In the genomic region with DNA sequence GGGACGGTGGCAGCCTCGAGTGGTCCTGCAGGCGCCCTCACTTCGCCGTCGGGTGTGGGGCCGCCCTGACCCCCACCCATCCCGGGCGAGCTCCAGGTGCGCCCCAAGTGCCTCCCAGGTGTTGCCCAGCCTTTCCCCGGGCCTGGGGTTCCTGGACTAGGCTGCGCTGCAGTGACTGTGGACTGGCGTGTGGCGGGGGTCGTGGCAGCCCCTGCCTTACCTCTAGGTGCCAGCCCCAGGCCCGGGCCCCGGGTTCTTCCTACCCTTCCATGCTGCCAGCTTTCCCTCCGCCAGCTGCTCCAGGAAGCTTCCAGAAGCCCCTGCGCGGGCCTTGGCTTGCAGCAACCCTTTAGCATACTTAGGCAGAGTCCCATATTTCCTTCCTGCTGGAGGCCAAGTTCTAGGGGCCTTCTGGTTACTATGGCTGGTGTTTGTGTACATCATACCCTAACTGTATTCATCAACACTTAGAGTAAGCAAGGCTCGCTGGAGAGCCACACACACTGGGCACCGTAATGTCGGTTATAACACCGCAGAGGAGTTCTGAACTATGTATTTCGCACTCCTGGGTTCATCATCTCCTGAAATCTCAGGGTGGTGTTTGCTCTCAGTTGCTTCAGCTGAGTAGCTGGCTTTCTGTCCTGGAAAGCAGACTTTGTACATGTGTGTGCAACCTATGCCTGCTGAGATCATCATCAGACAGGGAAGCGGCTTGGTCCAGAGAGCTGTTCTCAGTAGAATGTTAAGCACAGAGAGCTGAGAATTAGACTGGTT, we compare ENCODE assay signal across 8 cellular contexts. TPM values are rescaled to one million over a fixed set of nuclear protein-coding genes. Genes with fewer than 3 reads are reported as not detected.
DNase-seq lines count a peak whose midpoint lies in the region; ATAC-seq and TF ChIP-seq lines count a peak whose summit lies in the region.

No MANE protein-coding gene starts in this region.

- no peaks in the 10 kb centered on the region for H3K27me3 Mint-ChIP-seq in activated T-helper 2 cell treated with anti-CD3 and anti-CD28 coated beads, Interferon-gamma antibody, Interleukin-2, Interleukin-4, amounts not matched to agents 10 μg/mL and 5 μg/mL and 100 μg/mL, durations not matched to agents 14 hours and 24 hours and 36 hours (ENCODE audit: low read depth)

- H3K4me3 Mint-ChIP-seq in activated T-helper 2 cell treated with anti-CD3 and anti-CD28 coated beads, Interferon-gamma antibody, Interleukin-2, Interleukin-4, amounts not matched to agents 10 μg/mL and 5 μg/mL and 100 μg/mL, durations not matched to agents 14 hours and 24 hours and 36 hours (ENCODE audit: low read depth) = peak overlapping the region; percentile 78

- peak overlapping the region; percentile 76 for H3K4me3 ChIP-seq in retinal pigment epithelial cell (ENCODE audit: low read length)

- H3K4me1 Mint-ChIP-seq in activated T-helper 2 cell treated with anti-CD3 and anti-CD28 coated beads, Interferon-gamma antibody, Interleukin-2, Interleukin-4, amounts not matched to agents 10 μg/mL and 5 μg/mL and 100 μg/mL, durations not matched to agents 14 hours and 24 hours and 36 hours (ENCODE audit: low read depth) = peaks cover 11% of the 10 kb centered on the region

- intact Hi-C loops in activated T-helper 2 cell treated with anti-CD3 and anti-CD28 coated beads, Interferon-gamma antibody, Interleukin-2, Interleukin-4, amounts not matched to agents 10 μg/mL and 5 μg/mL and 100 μg/mL, durations not matched to agents 14 hours and 24 hours and 36 hours (cut with micrococcal nuclease) = loop anchor here (2.0 to 10.0 kb wide), 2 partner anchors 433 to 643 kb away; a partner anchor contains a TSS
- intact Hi-C loops in left ventricle myocardium superior (cut with micrococcal nuclease) = no loop called here

- DNase-seq in DMS 273 (lab: John Stamatoyannopoulos, UW; ENCODE audit: unreplicated experiment) (peak; percentile 22), DMS 273 treated with DMSO at 0.1 percent for 48 hours (lab: John Stamatoyannopoulos, UW) (no peak), left ventricle myocardium superior (peak; percentile 63), retinal pigment epithelial cell (ENCODE audit: low read depth) (no peak), NCI-H1694 (lab: John Stamatoyannopoulos, UW) (no peak), dedifferentiated amniotic fluid mesenchymal stem cell (ENCODE audit: extremely low spot score) (no peak)
- no peak for DNase-seq in activated T-helper 2 cell treated with anti-CD3 and anti-CD28 coated beads, Interferon-gamma antibody, Interleukin-2, Interleukin-4, amounts not matched to agents 10 μg/mL and 5 μg/mL and 100 μg/mL, durations not matched to agents 14 hours and 24 hours and 36 hours (ENCODE audit: low spot score)

- H3K9me3 Mint-ChIP-seq in activated T-helper 2 cell treated with anti-CD3 and anti-CD28 coated beads, Interferon-gamma antibody, Interleukin-2, Interleukin-4, amounts not matched to agents 10 μg/mL and 5 μg/mL and 100 μg/mL, durations not matched to agents 14 hours and 24 hours and 36 hours = no peaks in the 10 kb centered on the region

- TF ChIP-seq CTCF in retinal pigment epithelial cell (conservative IDR thresholded peaks at IDR 0.05; ENCODE audit: low read depth, low read length) = no peak

- H3K27ac Mint-ChIP-seq in activated T-helper 2 cell treated with anti-CD3 and anti-CD28 coated beads, Interferon-gamma antibody, Interleukin-2, Interleukin-4, amounts not matched to agents 10 μg/mL and 5 μg/mL and 100 μg/mL, durations not matched to agents 14 hours and 24 hours and 36 hours = peak overlapping the region; percentile 49

- peaks cover 14% of the 10 kb centered on the region for H3K36me3 Mint-ChIP-seq in activated T-helper 2 cell treated with anti-CD3 and anti-CD28 coated beads, Interferon-gamma antibody, Interleukin-2, Interleukin-4, amounts not matched to agents 10 μg/mL and 5 μg/mL and 100 μg/mL, durations not matched to agents 14 hours and 24 hours and 36 hours (ENCODE audit: low read depth)

- ATAC-seq in HG03196 (IDR thresholded peaks at IDR 0.05; ENCODE audit: unreplicated experiment) (peak; percentile 15), left ventricle myocardium superior (peak; percentile 16)

RNA-seq across cellular contexts. Expression of a gene that starts 0.5 kb away (rescaled TPM):
- 15.8 and 17.5 TPM in 2 replicates for total RNA-seq in activated T-helper 2 cell treated with anti-CD3 and anti-CD28 coated beads, Interferon-gamma antibody, Interleukin-2, Interleukin-4, amounts not matched to agents 10 μg/mL and 5 μg/mL and 100 μg/mL, durations not matched to agents 14 hours and 24 hours and 36 hours
- 16.7 TPM for total RNA-seq in left ventricle myocardium superior

Comparison
In these comparisons a context has a peak if more than half of its experiments do, and no peak if none do; other contexts are left out.
1. DNase-seq: peak in DMS 273 (single experiment) and left ventricle myocardium superior (single experiment); none in DMS 273 treated with DMSO at 0.1 percent for 48 hours (single experiment), activated T-helper 2 cell treated with anti-CD3 and anti-CD28 coated beads, Interferon-gamma antibody, Interleukin-2, Interleukin-4, amounts not matched to agents 10 μg/mL and 5 μg/mL and 100 μg/mL, durations not matched to agents 14 hours and 24 hours and 36 hours (single experiment), retinal pigment epithelial cell (single experiment), NCI-H1694 (single experiment) and dedifferentiated amniotic fluid mesenchymal stem cell (single experiment).